1 cellular context compared by ENCODE assay signal in the genomic region with DNA sequence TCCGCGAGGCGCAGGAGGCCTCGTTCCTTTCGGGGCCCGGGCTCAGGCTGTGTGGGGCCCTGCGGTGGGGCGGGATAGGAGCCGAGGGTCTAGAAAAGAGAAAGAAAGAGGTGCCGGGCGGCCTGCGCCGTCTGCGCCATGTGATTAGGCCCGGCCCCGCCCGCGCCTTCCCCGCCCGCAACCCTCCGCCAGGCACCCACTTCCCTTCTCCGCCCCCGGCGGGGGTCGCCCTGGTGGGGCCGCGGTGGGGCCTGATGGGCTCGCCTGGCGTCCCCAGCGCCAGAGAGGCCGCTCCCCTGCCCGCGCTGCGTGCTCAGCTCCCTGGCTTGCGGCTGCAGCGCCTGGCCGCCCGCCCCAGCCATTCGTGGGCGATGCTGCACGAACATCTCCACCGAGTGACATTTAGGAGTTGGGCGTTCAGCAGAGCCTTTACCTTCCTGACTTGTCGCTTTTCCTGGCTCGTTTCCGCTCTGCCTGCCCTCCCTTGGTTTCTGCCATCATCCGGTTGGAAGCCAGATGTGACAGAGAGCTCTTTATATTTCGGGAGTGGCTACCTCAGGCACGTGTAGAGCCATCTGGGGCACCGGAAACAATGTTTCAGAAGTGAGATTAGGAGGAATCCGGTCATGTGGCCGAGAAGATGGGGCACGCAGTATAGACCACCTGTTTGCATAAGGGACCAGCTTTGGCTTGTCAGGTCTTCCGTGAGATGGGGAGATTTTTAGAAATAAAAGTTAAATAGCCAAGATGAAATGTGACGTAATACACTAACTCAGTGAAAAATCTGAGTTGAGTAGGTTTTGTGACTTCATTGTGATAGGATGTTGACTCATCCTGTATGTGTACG.
TF ChIP-seq lines count a peak whose summit lies in the region.

No MANE protein-coding gene starts in this region.

TF ChIP-seq in HepG2, 621 proteins besides CTCF, POLR2A, EP300 and RAD21 (continued from another document and continues in another):
- no peak for TF ChIP-seq ZNF530 (CRISPR knock-in tag; IDR thresholded peaks at IDR 0.05; ENCODE audit: low read depth)
- no peak for TF ChIP-seq ZNF567 (CRISPR knock-in tag; IDR thresholded peaks at IDR 0.05; ENCODE audit: borderline replicate concordance)
- peak; percentile 14; the same call in 1 of the 2 replicates for TF ChIP-seq KAT7 (CRISPR knock-in tag; IDR thresholded peaks at IDR 0.05; ENCODE audit: borderline replicate concordance)
- 0 out of 2 replicates have a peak, but pooled peaks have one; percentile 38 for TF ChIP-seq MAF1 (CRISPR knock-in tag; IDR thresholded peaks at IDR 0.05; ENCODE audit: borderline replicate concordance)
- no peak for TF ChIP-seq FOXK2 (IDR thresholded peaks at IDR 0.05)
- TF ChIP-seq KLF13 (CRISPR knock-in tag; IDR thresholded peaks at IDR 0.05) = no peak
- TF ChIP-seq SYNCRIP (IDR thresholded peaks at IDR 0.05; ENCODE audit: insufficient read depth, low read depth, low read length) = no peak
- TF ChIP-seq PAF1 (CRISPR knock-in tag; IDR thresholded peaks at IDR 0.05) = no peak
- TF ChIP-seq YEATS2 (CRISPR knock-in tag; IDR thresholded peaks at IDR 0.05; ENCODE audit: borderline replicate concordance) = peak; percentile 36
- TF ChIP-seq ATF7-NPFF (CRISPR knock-in tag; IDR thresholded peaks at IDR 0.05; ENCODE audit: low read depth) = peak; percentile 61; the same call in 1 of the 2 replicates
- peak; percentile 39; the same call in 1 of the 2 replicates for TF ChIP-seq IRX3 (CRISPR knock-in tag; IDR thresholded peaks at IDR 0.05; ENCODE audit: borderline replicate concordance, low read depth)
- peak; percentile 20; the same call in 1 of the 2 replicates for TF ChIP-seq ZNF816 (CRISPR knock-in tag; IDR thresholded peaks at IDR 0.05; ENCODE audit: borderline replicate concordance)
- no peak for TF ChIP-seq PRMT3 (CRISPR knock-in tag; IDR thresholded peaks at IDR 0.05; ENCODE audit: borderline replicate concordance, low read depth)
- no peak for TF ChIP-seq U2AF1 (optimal IDR thresholded peaks at IDR 0.05; ENCODE audit: low read depth, low read length)
- TF ChIP-seq ZNF296 (CRISPR knock-in tag; conservative IDR thresholded peaks at IDR 0.05) = no peak
- TF ChIP-seq ZNF550 (CRISPR knock-in tag; IDR thresholded peaks at IDR 0.05; ENCODE audit: borderline replicate concordance) = no peak
- no peak for TF ChIP-seq CCDC6 (CRISPR knock-in tag; IDR thresholded peaks at IDR 0.05)
- TF ChIP-seq DBP (CRISPR knock-in tag; IDR thresholded peaks at IDR 0.05; ENCODE audit: not compliant biosample characterization) = no peak
- TF ChIP-seq ZNF3 (CRISPR knock-in tag; IDR thresholded peaks at IDR 0.05) = no peak
- no peak for TF ChIP-seq SMC3 (IDR thresholded peaks at IDR 0.05; ENCODE audit: low read length)
- TF ChIP-seq, protein P1, sequence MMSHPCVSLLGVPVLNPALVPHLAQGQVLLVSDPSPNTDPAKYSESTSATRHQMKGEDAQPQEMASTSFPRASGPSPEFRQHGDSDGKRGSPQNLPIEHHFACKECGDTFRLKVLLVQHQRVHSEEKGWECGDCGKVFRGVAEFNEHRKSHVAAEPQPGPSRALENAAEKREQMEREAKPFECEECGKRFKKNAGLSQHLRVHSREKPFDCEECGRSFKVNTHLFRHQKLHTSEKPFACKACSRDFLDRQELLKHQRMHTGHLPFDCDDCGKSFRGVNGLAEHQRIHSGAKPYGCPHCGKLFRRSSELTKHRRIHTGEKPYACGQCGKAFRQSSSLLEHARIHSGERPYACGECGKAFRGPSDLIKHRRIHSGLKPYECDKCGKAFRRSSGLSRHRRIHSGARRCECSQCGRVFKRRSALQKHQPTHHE (CRISPR knock-in tag; IDR thresholded peaks at IDR 0.05; ENCODE audit: borderline replicate concordance) = 0 out of 2 replicates have a peak, but pooled peaks have one; percentile 57
- TF ChIP-seq ZNF441 (CRISPR knock-in tag; IDR thresholded peaks at IDR 0.05; ENCODE audit: borderline replicate concordance) = peak; percentile 85
- peak; percentile 89 for TF ChIP-seq POLR2G (IDR thresholded peaks at IDR 0.05; ENCODE audit: low read depth, low read length)
- TF ChIP-seq ZNF737 (CRISPR knock-in tag; IDR thresholded peaks at IDR 0.05; ENCODE audit: borderline replicate concordance) = no peak
- no peak for TF ChIP-seq SOX6 (IDR thresholded peaks at IDR 0.05)
- peak; percentile 71 for TF ChIP-seq SOX6 (CRISPR knock-in tag; IDR thresholded peaks at IDR 0.05)
- no peak for TF ChIP-seq MAFF (IDR thresholded peaks at IDR 0.05; ENCODE audit: low read depth, low read length)
- TF ChIP-seq NFE2 (CRISPR knock-in tag; IDR thresholded peaks at IDR 0.05) = no peak
- no peak for TF ChIP-seq MTF1 (CRISPR knock-in tag; IDR thresholded peaks at IDR 0.05)
- no peak for TF ChIP-seq SRSF4 (IDR thresholded peaks at IDR 0.05; ENCODE audit: low read depth, low read length, poor library complexity, severe bottlenecking)
- TF ChIP-seq ZFP36 (IDR thresholded peaks at IDR 0.05; ENCODE audit: borderline replicate concordance, low read depth, low read length, partially characterized antibody) = no peak
- TF ChIP-seq, protein P2, sequence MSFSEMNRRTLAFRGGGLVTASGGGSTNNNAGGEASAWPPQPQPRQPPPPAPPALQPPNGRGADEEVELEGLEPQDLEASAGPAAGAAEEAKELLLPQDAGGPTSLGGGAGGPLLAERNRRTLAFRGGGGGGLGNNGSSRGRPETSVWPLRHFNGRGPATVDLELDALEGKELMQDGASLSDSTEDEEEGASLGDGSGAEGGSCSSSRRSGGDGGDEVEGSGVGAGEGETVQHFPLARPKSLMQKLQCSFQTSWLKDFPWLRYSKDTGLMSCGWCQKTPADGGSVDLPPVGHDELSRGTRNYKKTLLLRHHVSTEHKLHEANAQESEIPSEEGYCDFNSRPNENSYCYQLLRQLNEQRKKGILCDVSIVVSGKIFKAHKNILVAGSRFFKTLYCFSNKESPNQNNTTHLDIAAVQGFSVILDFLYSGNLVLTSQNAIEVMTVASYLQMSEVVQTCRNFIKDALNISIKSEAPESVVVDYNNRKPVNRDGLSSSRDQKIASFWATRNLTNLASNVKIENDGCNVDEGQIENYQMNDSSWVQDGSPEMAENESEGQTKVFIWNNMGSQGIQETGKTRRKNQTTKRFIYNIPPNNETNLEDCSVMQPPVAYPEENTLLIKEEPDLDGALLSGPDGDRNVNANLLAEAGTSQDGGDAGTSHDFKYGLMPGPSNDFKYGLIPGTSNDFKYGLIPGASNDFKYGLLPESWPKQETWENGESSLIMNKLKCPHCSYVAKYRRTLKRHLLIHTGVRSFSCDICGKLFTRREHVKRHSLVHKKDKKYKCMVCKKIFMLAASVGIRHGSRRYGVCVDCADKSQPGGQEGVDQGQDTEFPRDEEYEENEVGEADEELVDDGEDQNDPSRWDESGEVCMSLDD (CRISPR knock-in tag; IDR thresholded peaks at IDR 0.05; ENCODE audit: borderline replicate concordance) = no peak
- peak; percentile 80 for TF ChIP-seq ELF3 (CRISPR knock-in tag; IDR thresholded peaks at IDR 0.05)
- no peak for TF ChIP-seq ZNF446 (CRISPR knock-in tag; IDR thresholded peaks at IDR 0.05)
- TF ChIP-seq TEAD2 (CRISPR knock-in tag; IDR thresholded peaks at IDR 0.05) = no peak
- TF ChIP-seq ZNF264 (CRISPR knock-in tag; IDR thresholded peaks at IDR 0.05) = peak; percentile 20; the same call in 1 of the 2 replicates
- peak; percentile 20; the same call in 1 of the 2 replicates for TF ChIP-seq ZNF367 (CRISPR knock-in tag; IDR thresholded peaks at IDR 0.05; ENCODE audit: borderline replicate concordance)
- TF ChIP-seq ZNF562 (CRISPR knock-in tag; IDR thresholded peaks at IDR 0.05; ENCODE audit: borderline replicate concordance) = no peak
- TF ChIP-seq ARHGAP35 (CRISPR knock-in tag; IDR thresholded peaks at IDR 0.05; ENCODE audit: borderline replicate concordance) = no peak
- TF ChIP-seq SKI (IDR thresholded peaks at IDR 0.05; ENCODE audit: partially characterized antibody) = no peak
- peak; percentile 67 for TF ChIP-seq ZNF12 (CRISPR knock-in tag; IDR thresholded peaks at IDR 0.05)
- no peak for TF ChIP-seq ZNF552 (CRISPR knock-in tag; IDR thresholded peaks at IDR 0.05; ENCODE audit: borderline replicate concordance)
- no peak for TF ChIP-seq TOE1 (CRISPR knock-in tag; IDR thresholded peaks at IDR 0.05)
- TF ChIP-seq, protein P3, sequence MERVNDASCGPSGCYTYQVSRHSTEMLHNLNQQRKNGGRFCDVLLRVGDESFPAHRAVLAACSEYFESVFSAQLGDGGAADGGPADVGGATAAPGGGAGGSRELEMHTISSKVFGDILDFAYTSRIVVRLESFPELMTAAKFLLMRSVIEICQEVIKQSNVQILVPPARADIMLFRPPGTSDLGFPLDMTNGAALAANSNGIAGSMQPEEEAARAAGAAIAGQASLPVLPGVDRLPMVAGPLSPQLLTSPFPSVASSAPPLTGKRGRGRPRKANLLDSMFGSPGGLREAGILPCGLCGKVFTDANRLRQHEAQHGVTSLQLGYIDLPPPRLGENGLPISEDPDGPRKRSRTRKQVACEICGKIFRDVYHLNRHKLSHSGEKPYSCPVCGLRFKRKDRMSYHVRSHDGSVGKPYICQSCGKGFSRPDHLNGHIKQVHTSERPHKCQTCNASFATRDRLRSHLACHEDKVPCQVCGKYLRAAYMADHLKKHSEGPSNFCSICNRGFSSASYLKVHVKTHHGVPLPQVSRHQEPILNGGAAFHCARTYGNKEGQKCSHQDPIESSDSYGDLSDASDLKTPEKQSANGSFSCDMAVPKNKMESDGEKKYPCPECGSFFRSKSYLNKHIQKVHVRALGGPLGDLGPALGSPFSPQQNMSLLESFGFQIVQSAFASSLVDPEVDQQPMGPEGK (CRISPR knock-in tag; IDR thresholded peaks at IDR 0.05) = peak; percentile 82
- TF ChIP-seq POLR2AphosphoS5 (IDR thresholded peaks at IDR 0.05; ENCODE audit: low read depth, low read length) = peak; percentile 46
- TF ChIP-seq, protein P4, sequence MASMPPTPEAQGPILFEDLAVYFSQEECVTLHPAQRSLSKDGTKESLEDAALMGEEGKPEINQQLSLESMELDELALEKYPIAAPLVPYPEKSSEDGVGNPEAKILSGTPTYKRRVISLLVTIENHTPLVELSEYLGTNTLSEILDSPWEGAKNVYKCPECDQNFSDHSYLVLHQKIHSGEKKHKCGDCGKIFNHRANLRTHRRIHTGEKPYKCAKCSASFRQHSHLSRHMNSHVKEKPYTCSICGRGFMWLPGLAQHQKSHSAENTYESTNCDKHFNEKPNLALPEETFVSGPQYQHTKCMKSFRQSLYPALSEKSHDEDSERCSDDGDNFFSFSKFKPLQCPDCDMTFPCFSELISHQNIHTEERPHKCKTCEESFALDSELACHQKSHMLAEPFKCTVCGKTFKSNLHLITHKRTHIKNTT (CRISPR knock-in tag; IDR thresholded peaks at IDR 0.05) = no peak
- peak; percentile 34; the same call in 1 of the 2 replicates for TF ChIP-seq ZNF143 (CRISPR knock-in tag; IDR thresholded peaks at IDR 0.05)
- TF ChIP-seq, protein P5, sequence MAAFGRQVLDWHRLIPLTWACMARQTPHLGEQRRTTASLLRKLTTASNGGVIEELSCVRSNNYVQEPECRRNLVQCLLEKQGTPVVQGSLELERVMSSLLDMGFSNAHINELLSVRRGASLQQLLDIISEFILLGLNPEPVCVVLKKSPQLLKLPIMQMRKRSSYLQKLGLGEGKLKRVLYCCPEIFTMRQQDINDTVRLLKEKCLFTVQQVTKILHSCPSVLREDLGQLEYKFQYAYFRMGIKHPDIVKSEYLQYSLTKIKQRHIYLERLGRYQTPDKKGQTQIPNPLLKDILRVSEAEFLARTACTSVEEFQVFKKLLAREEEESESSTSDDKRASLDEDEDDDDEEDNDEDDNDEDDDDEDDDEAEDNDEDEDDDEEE (CRISPR knock-in tag; IDR thresholded peaks at IDR 0.05) = no peak
- TF ChIP-seq MATR3 (CRISPR knock-in tag; IDR thresholded peaks at IDR 0.05) = no peak
- no peak for TF ChIP-seq GLI4 (CRISPR knock-in tag; IDR thresholded peaks at IDR 0.05; ENCODE audit: borderline replicate concordance)
- no peak for TF ChIP-seq FOSL1 (CRISPR knock-in tag; IDR thresholded peaks at IDR 0.05; ENCODE audit: borderline replicate concordance)
- TF ChIP-seq ZFP82 (CRISPR knock-in tag; IDR thresholded peaks at IDR 0.05; ENCODE audit: borderline replicate concordance) = no peak
- TF ChIP-seq RAD51 (IDR thresholded peaks at IDR 0.05; ENCODE audit: borderline replicate concordance) = no peak
- no peak for TF ChIP-seq ZNF382 (CRISPR knock-in tag; IDR thresholded peaks at IDR 0.05; ENCODE audit: borderline replicate concordance)
- TF ChIP-seq ESRRA (CRISPR knock-in tag; IDR thresholded peaks at IDR 0.05; ENCODE audit: low read depth) = peak; percentile 47; the same call in 1 of the 2 replicates
- TF ChIP-seq NFYC (CRISPR knock-in tag; IDR thresholded peaks at IDR 0.05) = peak; percentile 37; the same call in 1 of the 2 replicates
- no peak for TF ChIP-seq ZNF44 (CRISPR knock-in tag; IDR thresholded peaks at IDR 0.05)
- TF ChIP-seq ZFP90 (CRISPR knock-in tag; IDR thresholded peaks at IDR 0.05; ENCODE audit: borderline replicate concordance) = peak; percentile 67; the same call in 1 of the 2 replicates
- no peak for TF ChIP-seq SETDB1 (CRISPR knock-in tag; IDR thresholded peaks at IDR 0.05; ENCODE audit: borderline replicate concordance)
- peak; percentile 67; the same call in 1 of the 2 replicates for TF ChIP-seq ZNF703 (CRISPR knock-in tag; IDR thresholded peaks at IDR 0.05; ENCODE audit: borderline replicate concordance)
- no peak for TF ChIP-seq ATM (IDR thresholded peaks at IDR 0.05; ENCODE audit: borderline replicate concordance)
